Comparison of ENCODE assay signal across 1 cellular context in genomic region chr17:43483674-43484551, GRCh38.
TF ChIP-seq lines count a peak whose summit lies in the region.

DHX8 (plus strand) TSS chr17:43483975; CDS start chr17:43484038, 63 bp downstream.

TF ChIP-seq in HepG2, 621 proteins besides CTCF, POLR2A, EP300 and RAD21 (continued from another document and continues in another):
- peak; percentile 80; the same call in 1 of the 2 replicates for TF ChIP-seq ZNF232 (CRISPR knock-in tag; IDR thresholded peaks at IDR 0.05; ENCODE audit: borderline replicate concordance)
- peak; percentile 93 for TF ChIP-seq SOX5 (CRISPR knock-in tag; IDR thresholded peaks at IDR 0.05; ENCODE audit: borderline replicate concordance)
- TF ChIP-seq, protein P1, sequence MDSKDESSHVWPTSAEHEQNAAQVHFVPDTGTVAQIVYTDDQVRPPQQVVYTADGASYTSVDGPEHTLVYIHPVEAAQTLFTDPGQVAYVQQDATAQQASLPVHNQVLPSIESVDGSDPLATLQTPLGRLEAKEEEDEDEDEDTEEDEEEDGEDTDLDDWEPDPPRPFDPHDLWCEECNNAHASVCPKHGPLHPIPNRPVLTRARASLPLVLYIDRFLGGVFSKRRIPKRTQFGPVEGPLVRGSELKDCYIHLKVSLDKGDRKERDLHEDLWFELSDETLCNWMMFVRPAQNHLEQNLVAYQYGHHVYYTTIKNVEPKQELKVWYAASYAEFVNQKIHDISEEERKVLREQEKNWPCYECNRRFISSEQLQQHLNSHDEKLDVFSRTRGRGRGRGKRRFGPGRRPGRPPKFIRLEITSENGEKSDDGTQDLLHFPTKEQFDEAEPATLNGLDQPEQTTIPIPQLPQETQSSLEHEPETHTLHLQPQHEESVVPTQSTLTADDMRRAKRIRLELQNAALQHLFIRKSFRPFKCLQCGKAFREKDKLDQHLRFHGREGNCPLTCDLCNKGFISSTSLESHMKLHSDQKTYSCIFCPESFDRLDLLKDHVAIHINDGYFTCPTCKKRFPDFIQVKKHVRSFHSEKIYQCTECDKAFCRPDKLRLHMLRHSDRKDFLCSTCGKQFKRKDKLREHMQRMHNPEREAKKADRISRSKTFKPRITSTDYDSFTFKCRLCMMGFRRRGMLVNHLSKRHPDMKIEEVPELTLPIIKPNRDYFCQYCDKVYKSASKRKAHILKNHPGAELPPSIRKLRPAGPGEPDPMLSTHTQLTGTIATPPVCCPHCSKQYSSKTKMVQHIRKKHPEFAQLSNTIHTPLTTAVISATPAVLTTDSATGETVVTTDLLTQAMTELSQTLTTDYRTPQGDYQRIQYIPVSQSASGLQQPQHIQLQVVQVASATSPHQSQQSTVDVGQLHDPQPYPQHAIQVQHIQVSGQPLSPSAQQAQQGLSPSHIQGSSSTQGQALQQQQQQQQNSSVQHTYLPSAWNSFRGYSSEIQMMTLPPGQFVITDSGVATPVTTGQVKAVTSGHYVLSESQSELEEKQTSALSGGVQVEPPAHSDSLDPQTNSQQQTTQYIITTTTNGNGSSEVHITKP (CRISPR knock-in tag; IDR thresholded peaks at IDR 0.05; ENCODE audit: low read depth) = peak; percentile 86
- no peak for TF ChIP-seq GPN1 (CRISPR knock-in tag; IDR thresholded peaks at IDR 0.05; ENCODE audit: borderline replicate concordance)
- peak; percentile 100 for TF ChIP-seq ERF (CRISPR knock-in tag; IDR thresholded peaks at IDR 0.05)
- peak; percentile 79; the same call in 1 of the 2 replicates for TF ChIP-seq RELA (CRISPR knock-in tag; IDR thresholded peaks at IDR 0.05)
- peak; percentile 96 for TF ChIP-seq HOXA3 (CRISPR knock-in tag; IDR thresholded peaks at IDR 0.05)
- peak; percentile 80; the same call in 1 of the 2 replicates for TF ChIP-seq MTERF4 (CRISPR knock-in tag; IDR thresholded peaks at IDR 0.05)
- TF ChIP-seq, protein P2, sequence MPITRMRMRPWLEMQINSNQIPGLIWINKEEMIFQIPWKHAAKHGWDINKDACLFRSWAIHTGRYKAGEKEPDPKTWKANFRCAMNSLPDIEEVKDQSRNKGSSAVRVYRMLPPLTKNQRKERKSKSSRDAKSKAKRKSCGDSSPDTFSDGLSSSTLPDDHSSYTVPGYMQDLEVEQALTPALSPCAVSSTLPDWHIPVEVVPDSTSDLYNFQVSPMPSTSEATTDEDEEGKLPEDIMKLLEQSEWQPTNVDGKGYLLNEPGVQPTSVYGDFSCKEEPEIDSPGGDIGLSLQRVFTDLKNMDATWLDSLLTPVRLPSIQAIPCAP (CRISPR knock-in tag; IDR thresholded peaks at IDR 0.05; ENCODE audit: low read depth) = peak; percentile 66; the same call in 1 of the 2 replicates
- TF ChIP-seq, protein P3, sequence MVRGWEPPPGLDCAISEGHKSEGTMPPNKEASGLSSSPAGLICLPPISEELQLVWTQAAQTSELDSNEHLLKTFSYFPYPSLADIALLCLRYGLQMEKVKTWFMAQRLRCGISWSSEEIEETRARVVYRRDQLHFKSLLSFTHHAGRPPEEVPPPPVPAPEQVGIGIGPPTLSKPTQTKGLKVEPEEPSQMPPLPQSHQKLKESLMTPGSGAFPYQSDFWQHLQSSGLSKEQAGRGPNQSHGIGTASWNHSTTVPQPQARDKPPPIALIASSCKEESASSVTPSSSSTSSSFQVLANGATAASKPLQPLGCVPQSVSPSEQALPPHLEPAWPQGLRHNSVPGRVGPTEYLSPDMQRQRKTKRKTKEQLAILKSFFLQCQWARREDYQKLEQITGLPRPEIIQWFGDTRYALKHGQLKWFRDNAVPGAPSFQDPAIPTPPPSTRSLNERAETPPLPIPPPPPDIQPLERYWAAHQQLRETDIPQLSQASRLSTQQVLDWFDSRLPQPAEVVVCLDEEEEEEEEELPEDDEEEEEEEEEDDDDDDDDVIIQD (CRISPR knock-in tag; IDR thresholded peaks at IDR 0.05; ENCODE audit: low read depth) = peak; percentile 90
- TF ChIP-seq NR2C2 (CRISPR knock-in tag; IDR thresholded peaks at IDR 0.05; ENCODE audit: borderline replicate concordance) = peak; percentile 100
- no peak for TF ChIP-seq REXO4 (CRISPR knock-in tag; IDR thresholded peaks at IDR 0.05; ENCODE audit: borderline replicate concordance)
- TF ChIP-seq SIN3A (IDR thresholded peaks at IDR 0.05; ENCODE audit: borderline replicate concordance, low read depth, low read length) = peak; percentile 79
- TF ChIP-seq BRD4 (CRISPR knock-in tag; IDR thresholded peaks at IDR 0.05) = peak; percentile 70; the same call in 1 of the 2 replicates
- TF ChIP-seq NFIC (IDR thresholded peaks at IDR 0.05; ENCODE audit: low read length) = peak; percentile 79; the same call in 1 of the 2 replicates
- TF ChIP-seq NFYC (CRISPR knock-in tag; IDR thresholded peaks at IDR 0.05) = peak; percentile 84
- peak; percentile 98 for TF ChIP-seq ELF1 (CRISPR knock-in tag; IDR thresholded peaks at IDR 0.05)
- TF ChIP-seq ELK4 (CRISPR knock-in tag; IDR thresholded peaks at IDR 0.05; ENCODE audit: borderline replicate concordance) = no peak
- TF ChIP-seq YY1 (IDR thresholded peaks at IDR 0.05; ENCODE audit: insufficient read depth, insufficient replicate concordance, low read depth, low read length) = peak; percentile 88
- TF ChIP-seq ZNF713 (CRISPR knock-in tag; IDR thresholded peaks at IDR 0.05) = no peak
- TF ChIP-seq ZNF790 (CRISPR knock-in tag; IDR thresholded peaks at IDR 0.05; ENCODE audit: borderline replicate concordance) = peak; percentile 76; the same call in 1 of the 2 replicates
- peak; percentile 93; the same call in 1 of the 2 replicates for TF ChIP-seq ZNF224 (CRISPR knock-in tag; IDR thresholded peaks at IDR 0.05)
- TF ChIP-seq ZNF619 (CRISPR knock-in tag; IDR thresholded peaks at IDR 0.05) = peak; percentile 22; the same call in 1 of the 2 replicates
- TF ChIP-seq RBFOX2 (IDR thresholded peaks at IDR 0.05; ENCODE audit: low read depth, low read length) = peak; percentile 55; the same call in 1 of the 2 replicates
- TF ChIP-seq MAFF (IDR thresholded peaks at IDR 0.05; ENCODE audit: low read depth, low read length) = no peak
- no peak for TF ChIP-seq ZNF101 (CRISPR knock-in tag; IDR thresholded peaks at IDR 0.05; ENCODE audit: borderline replicate concordance, low read depth)
- peak; percentile 78; the same call in 1 of the 2 replicates for TF ChIP-seq NFAT5 (CRISPR knock-in tag; IDR thresholded peaks at IDR 0.05)
- TF ChIP-seq ZNF724P (CRISPR knock-in tag; IDR thresholded peaks at IDR 0.05; ENCODE audit: borderline replicate concordance) = no peak; the same call in 1 of the 2 replicates
- TF ChIP-seq TBX3 (IDR thresholded peaks at IDR 0.05; ENCODE audit: borderline replicate concordance) = no peak
- peak; percentile 100 for TF ChIP-seq KDM3A (CRISPR knock-in tag; IDR thresholded peaks at IDR 0.05; ENCODE audit: low read depth)
- TF ChIP-seq ZNF282 (IDR thresholded peaks at IDR 0.05; ENCODE audit: partially characterized antibody) = no peak
- no peak for TF ChIP-seq CEBPZ (IDR thresholded peaks at IDR 0.05; ENCODE audit: low read length)
- TF ChIP-seq ZNF747 (CRISPR knock-in tag; IDR thresholded peaks at IDR 0.05; ENCODE audit: borderline replicate concordance) = peak; percentile 99
- TF ChIP-seq, protein P4, sequence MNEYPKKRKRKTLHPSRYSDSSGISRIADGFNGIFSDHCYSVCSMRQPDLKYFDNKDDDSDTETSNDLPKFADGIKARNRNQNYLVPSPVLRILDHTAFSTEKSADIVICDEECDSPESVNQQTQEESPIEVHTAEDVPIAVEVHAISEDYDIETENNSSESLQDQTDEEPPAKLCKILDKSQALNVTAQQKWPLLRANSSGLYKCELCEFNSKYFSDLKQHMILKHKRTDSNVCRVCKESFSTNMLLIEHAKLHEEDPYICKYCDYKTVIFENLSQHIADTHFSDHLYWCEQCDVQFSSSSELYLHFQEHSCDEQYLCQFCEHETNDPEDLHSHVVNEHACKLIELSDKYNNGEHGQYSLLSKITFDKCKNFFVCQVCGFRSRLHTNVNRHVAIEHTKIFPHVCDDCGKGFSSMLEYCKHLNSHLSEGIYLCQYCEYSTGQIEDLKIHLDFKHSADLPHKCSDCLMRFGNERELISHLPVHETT (CRISPR knock-in tag; conservative IDR thresholded peaks at IDR 0.05) = peak; percentile 98
- TF ChIP-seq ZNF564 (CRISPR knock-in tag; IDR thresholded peaks at IDR 0.05) = no peak
- no peak for TF ChIP-seq ZNF83 (CRISPR knock-in tag; IDR thresholded peaks at IDR 0.05; ENCODE audit: borderline replicate concordance)
- no peak for TF ChIP-seq ARNT (IDR thresholded peaks at IDR 0.05)
- peak; percentile 68 for TF ChIP-seq SRY (CRISPR knock-in tag; IDR thresholded peaks at IDR 0.05)
- TF ChIP-seq, protein P5, sequence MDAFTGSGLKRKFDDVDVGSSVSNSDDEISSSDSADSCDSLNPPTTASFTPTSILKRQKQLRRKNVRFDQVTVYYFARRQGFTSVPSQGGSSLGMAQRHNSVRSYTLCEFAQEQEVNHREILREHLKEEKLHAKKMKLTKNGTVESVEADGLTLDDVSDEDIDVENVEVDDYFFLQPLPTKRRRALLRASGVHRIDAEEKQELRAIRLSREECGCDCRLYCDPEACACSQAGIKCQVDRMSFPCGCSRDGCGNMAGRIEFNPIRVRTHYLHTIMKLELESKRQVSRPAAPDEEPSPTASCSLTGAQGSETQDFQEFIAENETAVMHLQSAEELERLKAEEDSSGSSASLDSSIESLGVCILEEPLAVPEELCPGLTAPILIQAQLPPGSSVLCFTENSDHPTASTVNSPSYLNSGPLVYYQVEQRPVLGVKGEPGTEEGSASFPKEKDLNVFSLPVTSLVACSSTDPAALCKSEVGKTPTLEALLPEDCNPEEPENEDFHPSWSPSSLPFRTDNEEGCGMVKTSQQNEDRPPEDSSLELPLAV (CRISPR knock-in tag; conservative IDR thresholded peaks at IDR 0.05; ENCODE audit: low read depth) = no peak
